In genomic region chr10:25725917-25726716, GRCh38 we compare ENCODE assay signal across 8 cellular contexts.
DNase-seq lines count a peak whose midpoint lies in the region; ATAC-seq and TF ChIP-seq lines count a peak whose summit lies in the region.

No MANE protein-coding gene starts in this region.

- intact Hi-C loops in PC-3 (cut with micrococcal nuclease) (no loop called here), dorsolateral prefrontal cortex (cut with DNase I) (loop anchor here (10.0 kb wide), 1 partner anchor 829 kb away; no protein-coding TSS in a partner anchor)

- H2AFZ ChIP-seq in PC-3 (ENCODE audit: low read length) = no peak overlapping the region

- peak; percentile 71 for TF ChIP-seq CTCF in PC-3 (conservative IDR thresholded peaks at IDR 0.05; ENCODE audit: low read depth, low read length)
- peak; percentile 55 to 86 (median 74) for TF ChIP-seq CTCF in dorsolateral prefrontal cortex (IDR thresholded peaks at IDR 0.05 in 54 of 56, conservative IDR thresholded peaks at IDR 0.05 in 2 of 56; ENCODE audit: low read depth in 1 of 56, partially characterized antibody in 56 of 56)

- ATAC-seq in GM21619 (IDR thresholded peaks at IDR 0.05; ENCODE audit: unreplicated experiment) (peak; percentile 77), PC-3 (peak; percentile 46; the same call in 1 of the 2 replicates)

- CTCF ChIA-PET in activated naive CD4-positive, alpha-beta T cell treated with anti-CD3 and anti-CD28 coated beads, Interleukin-2, amount 10 ng/mL, durations not matched to agents 7 days and 5 days (lab: Charles Lee) = interaction anchor here (0.7 to 1.3 kb wide), 4 partner anchors 10 to 24 kb away, joined by 3 to 5 read pairs (median 4); no protein-coding TSS in a partner anchor
- CTCF ChIA-PET in PC-3 (lab: Charles Lee) = interaction anchor here (0.7 kb wide), 1 partner anchor 367 kb away, joined by 3 read pairs; no protein-coding TSS in a partner anchor

- H3K9ac ChIP-seq in PC-3 (ENCODE audit: low read length) = no peak overlapping the region

- H4K20me1 ChIP-seq in PC-3 (ENCODE audit: low read length) = no peaks in the 10 kb centered on the region

- no TSS peak for BruUV-seq in PC-3 (replicated peaks; lab: Mats Ljungman, UMichigan)

- H3K27ac ChIP-seq in PC-3 (ENCODE audit: low read length) (no peak overlapping the region), dorsolateral prefrontal cortex (no peak overlapping the region)
- H3K27ac ChIP-seq in effector memory CD4-positive, alpha-beta T cell (ENCODE audit: insufficient read depth, low read length, poor library complexity, severe bottlenecking) = no peak overlapping the region

- no peaks in the 10 kb centered on the region for H3K9me2 ChIP-seq in PC-3 (replicated peaks; ENCODE audit: low read length)

- no peaks in the 10 kb centered on the region for H3K4me1 ChIP-seq in PC-3 (ENCODE audit: insufficient read depth, low read length)
- H3K4me1 ChIP-seq in effector memory CD4-positive, alpha-beta T cell (ENCODE audit: control insufficient read depth, insufficient read depth, low read length, poor library complexity, severe bottlenecking) = no peaks in the 10 kb centered on the region

- no peaks in the 10 kb centered on the region for H3K4me1 Mint-ChIP-seq in activated naive CD4-positive, alpha-beta T cell treated with anti-CD3 and anti-CD28 coated beads, Interleukin-2, amount 10 ng/mL, durations not matched to agents 7 days and 5 days

- no peaks in the 10 kb centered on the region for H3K9me3 Mint-ChIP-seq in activated naive CD4-positive, alpha-beta T cell treated with anti-CD3 and anti-CD28 coated beads, Interleukin-2, amount 10 ng/mL, durations not matched to agents 7 days and 5 days

- POLR2A ChIA-PET in PC-3 (lab: Charles Lee; ENCODE audit: unreplicated experiment) = interaction anchor here (0.6 kb wide), 1 partner anchor 12 kb away, joined by 6 read pairs; no protein-coding TSS in a partner anchor

- H3K36me3 Mint-ChIP-seq in activated naive CD4-positive, alpha-beta T cell treated with anti-CD3 and anti-CD28 coated beads, Interleukin-2, amount 10 ng/mL, durations not matched to agents 7 days and 5 days = no peaks in the 10 kb centered on the region

- no peaks in the 10 kb centered on the region for H3K36me3 ChIP-seq in PC-3 (ENCODE audit: low read depth, low read length)
- no peaks in the 10 kb centered on the region for H3K36me3 ChIP-seq in effector memory CD4-positive, alpha-beta T cell (ENCODE audit: control insufficient read depth, insufficient read depth, low read length)

- H3K4me3 Mint-ChIP-seq in activated naive CD4-positive, alpha-beta T cell treated with anti-CD3 and anti-CD28 coated beads, Interleukin-2, amount 10 ng/mL, durations not matched to agents 7 days and 5 days = no peak overlapping the region

- H3K27me3 Mint-ChIP-seq in activated naive CD4-positive, alpha-beta T cell treated with anti-CD3 and anti-CD28 coated beads, Interleukin-2, amount 10 ng/mL, durations not matched to agents 7 days and 5 days = peaks cover 7% of the 10 kb centered on the region

- H3K27me3 ChIP-seq in PC-3 (ENCODE audit: low read length) (no peaks in the 10 kb centered on the region), dorsolateral prefrontal cortex (peaks cover 0 to 7% (median 0%) of the 10 kb centered on the region in 45 donors)
- H3K27me3 ChIP-seq in effector memory CD4-positive, alpha-beta T cell (replicated peaks; ENCODE audit: control insufficient read depth, insufficient read depth, low read length, poor library complexity, severe bottlenecking) = no peaks in the 10 kb centered on the region

- no peaks in the 10 kb centered on the region for H3K9me3 ChIP-seq in PC-3 (ENCODE audit: low read length)
- no peaks in the 10 kb centered on the region for H3K9me3 ChIP-seq in effector memory CD4-positive, alpha-beta T cell (ENCODE audit: control insufficient read depth, low read length)

- no peak overlapping the region for H3K27ac Mint-ChIP-seq in activated naive CD4-positive, alpha-beta T cell treated with anti-CD3 and anti-CD28 coated beads, Interleukin-2, amount 10 ng/mL, durations not matched to agents 7 days and 5 days

- no peaks in the 10 kb centered on the region for H3K79me2 ChIP-seq in PC-3 (ENCODE audit: low read length)

- no peaks in the 10 kb centered on the region for H3F3A ChIP-seq in PC-3 (ENCODE audit: low read length, unreplicated experiment)

- no peak overlapping the region for H3K4me2 ChIP-seq in PC-3 (ENCODE audit: low read length)

- DNase-seq in activated naive CD4-positive, alpha-beta T cell treated with anti-CD3 and anti-CD28 coated beads, Interleukin-2, amount 10 ng/mL, durations not matched to agents 7 days and 5 days = peak; percentile 29
- DNase-seq in activated naive CD4-positive, alpha-beta T cell (lab: John Stamatoyannopoulos, UW) = no peak
- DNase-seq in Kasumi-1 (lab: John Stamatoyannopoulos, UW) = peak; percentile 89 to 94
- DNase-seq in PC-3 = peak; percentile 66
- peak in 2 of 10 donors; percentile 32 to 52 for DNase-seq in dorsolateral prefrontal cortex
- DNase-seq in mucosa of gallbladder (ENCODE audit: low spot score) = peak; percentile 45
- no peak for DNase-seq in effector memory CD4-positive, alpha-beta T cell

- no peak overlapping the region for H3K4me3 ChIP-seq in PC-3 (ENCODE audit: low read length)
- no peak overlapping the region for H3K4me3 ChIP-seq in dorsolateral prefrontal cortex
- no peak overlapping the region for H3K4me3 ChIP-seq in effector memory CD4-positive, alpha-beta T cell (ENCODE audit: insufficient read depth, low read depth, low read length, poor library complexity, severe bottlenecking)

Comparison
In these comparisons a context has a peak if more than half of its experiments do, and no peak if none do; other contexts are left out.
1. DNase-seq: peak in activated naive CD4-positive, alpha-beta T cell treated with anti-CD3 and anti-CD28 coated beads, Interleukin-2, amount 10 ng/mL, durations not matched to agents 7 days and 5 days (single experiment), Kasumi-1 (2 of 2), PC-3 (single experiment) and mucosa of gallbladder (single experiment); none in activated naive CD4-positive, alpha-beta T cell (0 of 4) and effector memory CD4-positive, alpha-beta T cell (0 of 3).